10 cellular contexts compared by ENCODE assay signal in genomic region chr17:18971801-18972200, GRCh38. TPM values are rescaled to one million over a fixed set of nuclear protein-coding genes. Genes with fewer than 3 reads are reported as not detected.
"Had no signal": no experiment of that assay in that cellular context is flagged by ENCODE, and none has a peak within 500 bp of the region (broad histone marks: within the 10 kb centered on the region; RNA-seq: fewer than 3 reads in every experiment).

No MANE protein-coding gene starts in this region.

- H3K27ac Mint-ChIP-seq: GM23338, HFFc6 had no signal

- H2AFZ ChIP-seq: GM23248, GM23338 had no signal

- H3K4me2 ChIP-seq: GM23338 had no signal

- ATAC-seq: GM23338, HCT116 had no signal

- H3K27ac ChIP-seq: GM23248 had no signal

- H3K9me3 ChIP-seq: HAP-1 had no signal

- H3K9me3 Mint-ChIP-seq: GM23338, H9, HFFc6 had no signal

- H3K4me3 Mint-ChIP-seq: GM23338, H9, HFFc6 had no signal

- DNase-seq: GM23248, GOT3, H7, H9, HCEC 1CT, HFFc6 had no signal

- H3K4me3 ChIP-seq: GM23248, GM23338, HAP-1 had no signal

- H3K9ac ChIP-seq: GM23248 had no signal

- H3K36me3 ChIP-seq: HAP-1 had no signal

- H3K4me1 ChIP-seq: HAP-1 had no signal

RNA-seq across cellular contexts. Expression of gene SLC5A10, which starts 19.8 kb away (rescaled TPM):
- total RNA-seq: GM23248, H4, H7, H9, HFFc6 had no signal
- polyA plus RNA-seq: GM23338 had no signal
